Comparison of ENCODE assay signal across 1 cellular context in genomic region chr7:127017196-127017595, GRCh38.
TF ChIP-seq lines count a peak whose summit lies in the region.

No MANE protein-coding gene starts in this region.

TF ChIP-seq in K562, 482 proteins besides CTCF, POLR2A, EP300 and RAD21 (continued from another document):
- TF ChIP-seq, protein P1, sequence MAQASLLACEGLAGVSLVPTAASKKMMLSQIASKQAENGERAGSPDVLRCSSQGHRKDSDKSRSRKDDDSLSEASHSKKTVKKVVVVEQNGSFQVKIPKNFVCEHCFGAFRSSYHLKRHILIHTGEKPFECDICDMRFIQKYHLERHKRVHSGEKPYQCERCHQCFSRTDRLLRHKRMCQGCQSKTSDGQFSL (CRISPR knock-in tag; IDR thresholded peaks at IDR 0.05) = no peak
- TF ChIP-seq, protein P1 (tag; IDR thresholded peaks at IDR 0.05) = no peak
- TF ChIP-seq SMARCA4 (IDR thresholded peaks at IDR 0.05) = no peak
- TF ChIP-seq, protein P2, sequence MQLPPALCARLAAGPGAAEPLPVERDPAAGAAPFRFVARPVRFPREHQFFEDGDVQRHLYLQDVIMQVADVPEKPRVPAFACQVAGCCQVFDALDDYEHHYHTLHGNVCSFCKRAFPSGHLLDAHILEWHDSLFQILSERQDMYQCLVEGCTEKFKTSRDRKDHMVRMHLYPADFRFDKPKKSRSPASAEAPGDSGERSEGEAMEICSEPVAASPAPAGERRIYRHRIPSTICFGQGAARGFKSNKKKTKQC (CRISPR knock-in tag; IDR thresholded peaks at IDR 0.05) = no peak
- TF ChIP-seq RBM14 (IDR thresholded peaks at IDR 0.05; ENCODE audit: borderline replicate concordance, insufficient read depth, low read depth, low read length) = no peak
- TF ChIP-seq ZNF143 (CRISPR knock-in tag; IDR thresholded peaks at IDR 0.05) = no peak
- TF ChIP-seq LCOR (CRISPR knock-in tag; IDR thresholded peaks at IDR 0.05) = no peak
- TF ChIP-seq PHF20 (IDR thresholded peaks at IDR 0.05; ENCODE audit: partially characterized antibody) = no peak
- TF ChIP-seq MAX (CRISPR knock-in tag; IDR thresholded peaks at IDR 0.05) = no peak
- TF ChIP-seq SRSF9 (IDR thresholded peaks at IDR 0.05; ENCODE audit: borderline replicate concordance, low read depth, low read length) = no peak
- TF ChIP-seq ATF2 (CRISPR knock-in tag; IDR thresholded peaks at IDR 0.05) = no peak
- no peak for TF ChIP-seq SRF (CRISPR knock-in tag; IDR thresholded peaks at IDR 0.05)
